In the genomic region with DNA sequence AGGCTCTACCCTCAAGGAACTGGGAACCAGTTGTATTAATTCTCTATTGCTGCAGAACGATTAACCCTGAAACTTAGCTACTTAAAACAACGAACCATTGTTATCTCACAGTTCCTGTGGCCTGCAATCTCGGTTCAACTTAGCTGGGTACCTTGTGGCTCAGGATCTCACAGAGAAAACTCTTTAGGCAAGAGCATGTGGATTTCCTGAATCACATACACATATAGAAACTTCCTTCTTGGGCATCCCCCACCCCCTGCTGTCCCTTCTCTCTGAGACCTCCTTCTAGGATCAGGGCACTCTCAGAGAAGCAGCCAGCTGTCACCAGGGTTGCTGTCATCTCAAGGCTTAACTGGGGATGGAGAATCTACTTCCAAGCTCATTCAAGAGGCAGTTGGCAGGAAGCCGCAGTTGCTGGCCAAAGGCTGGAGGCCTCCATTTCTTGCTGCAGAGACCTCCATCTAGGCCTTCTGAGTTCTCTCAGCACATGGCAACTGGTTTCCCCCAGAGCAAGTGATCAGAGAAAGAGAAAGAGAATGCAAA, we compare ENCODE assay signal across 24 cellular contexts. TPM values are rescaled to one million over a fixed set of nuclear protein-coding genes. Genes with fewer than 3 reads are reported as not detected.
DNase-seq lines count a peak whose midpoint lies in the region; ATAC-seq and TF ChIP-seq lines count a peak whose summit lies in the region.
"Had no signal": no experiment of that assay in that cellular context is flagged by ENCODE, and none has a peak within 500 bp of the region (broad histone marks: within the 10 kb centered on the region; RNA-seq: fewer than 3 reads in every experiment).

No MANE protein-coding gene starts in this region.

- H3K27ac ChIP-seq in endodermal cell (ENCODE audit: low read depth, low read length) (no peak overlapping the region), upper lobe of left lung (no peak overlapping the region)
- H3K27ac ChIP-seq: KMS-11 had no signal

- H3K4me3 ChIP-seq in GM12865 (ENCODE audit: low read depth, low read length), result no peak overlapping the region
- H3K4me3 ChIP-seq in endodermal cell (ENCODE audit: low read length), result no peak overlapping the region
- no peak overlapping the region for H3K4me3 ChIP-seq in upper lobe of left lung

- no peak overlapping the region for H3K27ac Mint-ChIP-seq in activated T-cell treated with anti-CD3 and anti-CD28 coated beads, Interleukin-2, amount 50 U/mL, for 24 hours
- no peak overlapping the region for H3K27ac Mint-ChIP-seq in endodermal cell
- H3K27ac Mint-ChIP-seq: CD4-positive, alpha-beta T cell; H9; HFFc6 had no signal

- no peak for TF ChIP-seq EP300 in upper lobe of left lung (IDR thresholded peaks at IDR 0.05)

- DNase-seq in activated T-cell treated with anti-CD3 and anti-CD28 coated beads, Interleukin-2, amount 50 U/mL, for 24 hours, result peak; percentile 21
- DNase-seq in activated T-cell treated with anti-CD3 and anti-CD28 coated beads, Interleukin-2, amount 50 U/mL, for 4 hours, result no peak
- DNase-seq in GM12865 (ENCODE audit: low read depth) (peak; percentile 64), endodermal cell (peak; percentile 32), upper lobe of left lung (no peak)
- DNase-seq: CD4-positive, alpha-beta T cell; COR-L47; DMS 273 treated with DMSO at 0.1 percent for 48 hours; DMS79 treated with DMSO at 0.1 percent for 48 hours; HFFc6; IMR-90; NCI-H1092 treated with DMSO at 0.1 percent for 48 hours; NCI-H1436 treated with DMSO at 0.1 percent for 48 hours; NCI-H1930; NCI-H748 treated with DMSO at 0.1 percent for 48 hours; SIG-M5; SK-N-SH had no signal

- H3K27me3 Mint-ChIP-seq in activated T-cell treated with anti-CD3 and anti-CD28 coated beads, Interleukin-2, amount 50 U/mL, for 24 hours, result peaks cover 2% of the 10 kb centered on the region
- no peaks in the 10 kb centered on the region for H3K27me3 Mint-ChIP-seq in activated T-cell treated with anti-CD3 and anti-CD28 coated beads, Interleukin-2, amount 50 U/mL, for 4 hours (ENCODE audit: low read depth)
- H3K27me3 Mint-ChIP-seq in endodermal cell (ENCODE audit: insufficient read depth), result peaks cover 84% of the 10 kb centered on the region
- H3K27me3 Mint-ChIP-seq: CD4-positive, alpha-beta T cell had no signal

- H3K9ac ChIP-seq in endodermal cell (ENCODE audit: extremely low read depth, low read length, poor library complexity, severe bottlenecking), result no peak overlapping the region
- H3K9ac ChIP-seq: KMS-11, SK-N-SH had no signal

- H3K9me3 ChIP-seq in endodermal cell (ENCODE audit: control insufficient read depth, low read length) (no peaks in the 10 kb centered on the region), upper lobe of left lung (no peaks in the 10 kb centered on the region)
- H3K9me3 ChIP-seq: SK-N-SH had no signal

- no peaks in the 10 kb centered on the region for H3K4me1 Mint-ChIP-seq in activated T-cell treated with anti-CD3 and anti-CD28 coated beads, Interleukin-2, amount 50 U/mL, for 24 hours (ENCODE audit: low read depth)
- H3K4me1 Mint-ChIP-seq in activated T-cell treated with anti-CD3 and anti-CD28 coated beads, Interleukin-2, amount 50 U/mL, for 4 hours (ENCODE audit: low read depth), result no peaks in the 10 kb centered on the region
- peaks cover 18% of the 10 kb centered on the region for H3K4me1 Mint-ChIP-seq in endodermal cell

- no peak for TF ChIP-seq POLR2A in upper lobe of left lung (IDR thresholded peaks at IDR 0.05)

- H3K9me3 Mint-ChIP-seq in activated T-cell treated with anti-CD3 and anti-CD28 coated beads, Interleukin-2, amount 50 U/mL, for 24 hours, result no peaks in the 10 kb centered on the region
- H3K9me3 Mint-ChIP-seq in activated T-cell treated with anti-CD3 and anti-CD28 coated beads, Interleukin-2, amount 50 U/mL, for 4 hours, result no peaks in the 10 kb centered on the region
- no peaks in the 10 kb centered on the region for H3K9me3 Mint-ChIP-seq in endodermal cell
- H3K9me3 Mint-ChIP-seq: CD4-positive, alpha-beta T cell; H9; HFFc6 had no signal

- no peaks in the 10 kb centered on the region for H3K36me3 Mint-ChIP-seq in activated T-cell treated with anti-CD3 and anti-CD28 coated beads, Interleukin-2, amount 50 U/mL, for 24 hours (ENCODE audit: low read depth)
- H3K36me3 Mint-ChIP-seq in activated T-cell treated with anti-CD3 and anti-CD28 coated beads, Interleukin-2, amount 50 U/mL, for 4 hours (ENCODE audit: insufficient read depth), result no peaks in the 10 kb centered on the region
- no peaks in the 10 kb centered on the region for H3K36me3 Mint-ChIP-seq in endodermal cell (ENCODE audit: low read depth)

- no peak overlapping the region for H3K4me3 Mint-ChIP-seq in activated T-cell treated with anti-CD3 and anti-CD28 coated beads, Interleukin-2, amount 50 U/mL, for 24 hours
- no peak overlapping the region for H3K4me3 Mint-ChIP-seq in activated T-cell treated with anti-CD3 and anti-CD28 coated beads, Interleukin-2, amount 50 U/mL, for 4 hours
- H3K4me3 Mint-ChIP-seq in endodermal cell, result no peak overlapping the region
- H3K4me3 Mint-ChIP-seq: CD4-positive, alpha-beta T cell; H9; HFFc6 had no signal

- ATAC-seq in activated T-cell treated with anti-CD3 and anti-CD28 coated beads, Interleukin-2, amount 50 U/mL, for 4 hours, result no peak
- ATAC-seq in GM19463 (IDR thresholded peaks at IDR 0.05; ENCODE audit: unreplicated experiment) (peak; percentile 56), GM18498 (IDR thresholded peaks at IDR 0.05; ENCODE audit: unreplicated experiment) (no peak), upper lobe of left lung (ENCODE audit: low FRiP score in 2 of 2) (no peak)
- ATAC-seq: Panc1 had no signal

- TF ChIP-seq CTCF in GM12865 (IDR thresholded peaks at IDR 0.05; ENCODE audit: insufficient read depth, low read depth, low read length, missing control alignments) (no peak), endodermal cell (conservative IDR thresholded peaks at IDR 0.05) (no peak), upper lobe of left lung (IDR thresholded peaks at IDR 0.05) (no peak)

- H3K36me3 ChIP-seq in endodermal cell (ENCODE audit: control insufficient read depth, insufficient read depth, low read length) (no peaks in the 10 kb centered on the region), upper lobe of left lung (no peaks in the 10 kb centered on the region)

- H3K4me1 ChIP-seq in endodermal cell (ENCODE audit: control insufficient read depth, insufficient read depth, low read length), result peaks cover 5% of the 10 kb centered on the region
- no peaks in the 10 kb centered on the region for H3K4me1 ChIP-seq in upper lobe of left lung

- 80 to 86% methylated on average over 4 of the region's 4 CpGs for WGBS in endodermal cell (ENCODE audit: insufficient coverage in 1 of 2, insufficient read length in 1 of 2), 2 experiments
- 66 to 72% methylated on average over 4 of the region's 4 CpGs for WGBS in upper lobe of left lung, 2 donors

- H3K27me3 ChIP-seq in endodermal cell (ENCODE audit: control insufficient read depth, insufficient read depth, low read length, poor library complexity, severe bottlenecking) (peaks cover 51% of the 10 kb centered on the region), upper lobe of left lung (no peaks in the 10 kb centered on the region)

RNA-seq across cellular contexts. Expression of gene GLP1R, which starts 28.5 kb away (rescaled TPM):
- under 1 TPM; 0.05 to 0.16 (median 0.08) TPM for total RNA-seq in activated T-cell treated with anti-CD3 and anti-CD28 coated beads, Interleukin-2, amount 50 U/mL, for 4 hours
- under 1 TPM in 1 of 2 donors, not detected in 1; 0.15 TPM for total RNA-seq in endodermal cell
- 0.18 TPM for polyA plus RNA-seq in endodermal cell (2013, experiment 1 of 2)
- polyA plus RNA-seq in endodermal cell (2013, experiment 2 of 2), result 0.25 TPM
- total RNA-seq in upper lobe of left lung, result under 1 TPM in 2 of 6 donors, not detected in 4; 0.09 to 0.24 TPM
- total RNA-seq: CD4-positive, alpha-beta T cell; HFFc6; IMR-90; NCI-H460 had no signal
- polyA plus RNA-seq: BJ, IMR-90, SK-N-SH had no signal

RNA-seq across cellular contexts. Expression of gene SAYSD1, which starts 37.9 kb away (rescaled TPM):
- total RNA-seq in activated T-cell treated with anti-CD3 and anti-CD28 coated beads, Interleukin-2, amount 50 U/mL, for 4 hours, result 10 to 100 TPM; 13.6 to 15.4 (median 13.9) TPM
- total RNA-seq in endodermal cell (10 to 100 TPM in 1 of 2 donors, 1 to 10 TPM in 1; 7.2 to 13.0 TPM), upper lobe of left lung (10 to 100 TPM in 5 of 6 donors, 1 to 10 TPM in 1; 9.4 to 19.9 (median 16.5) TPM)
- 12.8 TPM for polyA plus RNA-seq in endodermal cell (2013, experiment 1 of 2)
- polyA plus RNA-seq in endodermal cell (2013, experiment 2 of 2), result 11.6 TPM

Comparison
In these comparisons a context has a peak if more than half of its experiments do, and no peak if none do; other contexts are left out.
1. DNase-seq: peak in activated T-cell treated with anti-CD3 and anti-CD28 coated beads, Interleukin-2, amount 50 U/mL, for 24 hours (single experiment), GM12865 (single experiment) and endodermal cell (single experiment); none in activated T-cell treated with anti-CD3 and anti-CD28 coated beads, Interleukin-2, amount 50 U/mL, for 4 hours (single experiment) and upper lobe of left lung (0 of 2).